ENCODE assay signal across 33 cellular contexts in genomic region chr19:29422686-29423085, GRCh38.
DNase-seq lines count a peak whose midpoint lies in the region; ATAC-seq and TF ChIP-seq lines count a peak whose summit lies in the region.
"Had no signal": no experiment of that assay in that cellular context is flagged by ENCODE, and none has a peak within 500 bp of the region (broad histone marks: within the 10 kb centered on the region; RNA-seq: fewer than 3 reads in every experiment).

No MANE protein-coding gene starts in this region.

- in situ Hi-C loops in IMR-90 (cut with MboI; ENCODE audit: low sequenced_read_pairs), result no loop called here

- H2BK5ac ChIP-seq in IMR-90 (ENCODE audit: low read depth, low read length, poor library complexity, severe bottlenecking), result no peak overlapping the region

- H3K4me3 Mint-ChIP-seq in chondrocyte (ENCODE audit: unreplicated experiment) (no peak overlapping the region), T-cell (no peak overlapping the region)
- no peak overlapping the region for H3K4me3 Mint-ChIP-seq in CD8-positive, alpha-beta T cell
- H3K4me3 Mint-ChIP-seq: B cell; CD14-positive monocyte; CD4-positive, alpha-beta memory T cell; CD4-positive, alpha-beta T cell; CD4-positive, CD25-positive, alpha-beta regulatory T cell; CD8-positive, alpha-beta memory T cell had no signal

- no peak overlapping the region for H3K27ac ChIP-seq in IMR-90 (ENCODE audit: insufficient read depth, low read length)
- H3K27ac ChIP-seq in osteoblast (ENCODE audit: low read depth, low read length), result no peak overlapping the region
- no peak overlapping the region for H3K27ac ChIP-seq in CD8-positive, alpha-beta T cell (ENCODE audit: low read depth, low read length)
- H3K27ac ChIP-seq: 22Rv1; A549; BLaER1; BLaER1 treated with 17β-estradiol and CSF1 and Interleukin-3, amounts not matched to agents 10 nM and 100 nM; C4-2B had no signal

- H2AFZ ChIP-seq in IMR-90 (replicated peaks; ENCODE audit: low read length, poor library complexity) (peak overlapping the region; percentile 21), osteoblast (ENCODE audit: low read length) (no peak overlapping the region)

- no peaks in the 10 kb centered on the region for H4K20me1 ChIP-seq in IMR-90 (ENCODE audit: insufficient read depth, low read length)
- no peaks in the 10 kb centered on the region for H4K20me1 ChIP-seq in osteoblast (ENCODE audit: insufficient read depth, low read length)
- H4K20me1 ChIP-seq: BLaER1; BLaER1 treated with 17β-estradiol and CSF1 and Interleukin-3, amounts not matched to agents 10 nM and 100 nM had no signal

- no peak overlapping the region for H2AK9ac ChIP-seq in IMR-90 (replicated peaks; ENCODE audit: low read depth, low read length, poor library complexity)

- H2AK5ac ChIP-seq in IMR-90 (ENCODE audit: low read depth, low read length), result no peak overlapping the region

- H3K9me3 Mint-ChIP-seq in chondrocyte (ENCODE audit: low read depth) (peaks cover 7% of the 10 kb centered on the region), T-cell (peaks cover 0 to 5% (median 0%) of the 10 kb centered on the region in 3 donors)
- H3K9me3 Mint-ChIP-seq in CD8-positive, alpha-beta T cell, result peaks cover 4% of the 10 kb centered on the region
- H3K9me3 Mint-ChIP-seq: CD4-positive, alpha-beta T cell had no signal

- DNase-seq in DMS 273 (lab: John Stamatoyannopoulos, UW; ENCODE audit: unreplicated experiment), result peak; percentile 22
- no peak for DNase-seq in DMS 273 treated with DMSO at 0.1 percent for 48 hours (lab: John Stamatoyannopoulos, UW)
- no peak for DNase-seq in IMR-90
- peak; percentile 57 for DNase-seq in chondrocyte (ENCODE audit: low spot score)
- DNase-seq in osteoblast (ENCODE audit: insufficient read length, low spot score, missing footprints), result peak; percentile 75
- no peak for DNase-seq in T-cell
- no peak for DNase-seq in CD8-positive, alpha-beta T cell
- DNase-seq: 8988T; ACHN; AML-193; BE2C; C1 segment of cervical spinal cord; Caco-2; Calu3; CD4-positive, alpha-beta memory T cell; CD4-positive, alpha-beta T cell; CD4-positive, CD25-positive, alpha-beta regulatory T cell; CD8-positive, alpha-beta memory T cell; COR-L47; DMS153; DMS53; DMS79; DMS79 treated with DMSO at 0.1 percent for 48 hours; DND-41; EL had no signal

- dilution Hi-C loops in IMR-90 (cut with HindIII; ENCODE audit: low sequenced_read_pairs, unreplicated experiment), result no loop called here

- TF ChIP-seq POLR2A in IMR-90 (IDR thresholded peaks at IDR 0.05; ENCODE audit: low read depth, low read length), result no peak

- ATAC-seq in IMR-90 (ENCODE audit: low read depth), result no peak
- ATAC-seq in T-cell (replicated peaks in 1 of 4), result no peak
- no peak for ATAC-seq in HG03432 (IDR thresholded peaks at IDR 0.05; ENCODE audit: unreplicated experiment)
- ATAC-seq in CD8-positive, alpha-beta T cell, result no peak
- ATAC-seq: A549 had no signal

- no peak for TF ChIP-seq RAD21 in IMR-90 (IDR thresholded peaks at IDR 0.05; ENCODE audit: low read length)

- H3K36me3 ChIP-seq in IMR-90 (ENCODE audit: control insufficient read depth, insufficient read depth, low read length), result no peaks in the 10 kb centered on the region
- H3K36me3 ChIP-seq in osteoblast (ENCODE audit: insufficient read depth, low read length), result no peaks in the 10 kb centered on the region
- no peaks in the 10 kb centered on the region for H3K36me3 ChIP-seq in CD8-positive, alpha-beta T cell (ENCODE audit: insufficient read depth, low read length)
- H3K36me3 ChIP-seq: BE2C; BLaER1; BLaER1 treated with 17β-estradiol and CSF1 and Interleukin-3, amounts not matched to agents 10 nM and 100 nM had no signal

- H3K4me1 ChIP-seq in IMR-90 (ENCODE audit: control insufficient read depth, insufficient read depth, low read length), result no peaks in the 10 kb centered on the region
- H3K4me1 ChIP-seq in osteoblast (ENCODE audit: insufficient read depth, low read length), result no peaks in the 10 kb centered on the region
- no peaks in the 10 kb centered on the region for H3K4me1 ChIP-seq in CD8-positive, alpha-beta T cell (ENCODE audit: insufficient read depth, low read length)
- H3K4me1 ChIP-seq: A549, BE2C, Caco-2 had no signal

- H4K5ac ChIP-seq in IMR-90 (ENCODE audit: low read depth, low read length), result no peak overlapping the region

- H3K4me2 ChIP-seq in IMR-90 (ENCODE audit: low read depth, low read length) (no peak overlapping the region), osteoblast (ENCODE audit: insufficient read depth, low read length) (no peak overlapping the region)
- H3K4me2 ChIP-seq: A549, BLaER1 had no signal

- no peak overlapping the region for H3K23ac ChIP-seq in IMR-90 (ENCODE audit: low read depth, low read length)

- H3K9ac ChIP-seq in IMR-90 (ENCODE audit: low read depth, low read length), result no peak overlapping the region
- H3K9ac ChIP-seq: BLaER1; BLaER1 treated with 17β-estradiol and CSF1 and Interleukin-3, amounts not matched to agents 10 nM and 100 nM had no signal

- H2BK15ac ChIP-seq in IMR-90 (ENCODE audit: low read depth, low read length), result no peak overlapping the region

- no peaks in the 10 kb centered on the region for H3K27me3 Mint-ChIP-seq in chondrocyte (ENCODE audit: low read depth)
- H3K27me3 Mint-ChIP-seq in T-cell, result peaks cover 3 to 9% of the 10 kb centered on the region in 2 donors
- peaks cover 3% of the 10 kb centered on the region for H3K27me3 Mint-ChIP-seq in CD8-positive, alpha-beta T cell (ENCODE audit: low read depth)
- H3K27me3 Mint-ChIP-seq: B cell; CD4-positive, CD25-positive, alpha-beta regulatory T cell had no signal

- intact Hi-C loops in IMR-90 (cut with micrococcal nuclease), result no loop called here
- intact Hi-C loops in CD8-positive, alpha-beta T cell (cut with DNase I, micrococcal nuclease), result no loop called here

- H3K4ac ChIP-seq in IMR-90 (ENCODE audit: low read depth, low read length), result no peak overlapping the region

- POLR2A ChIA-PET in IMR-90 (lab: Charles Lee; ENCODE audit: unreplicated experiment) (no interaction called here), T-cell (lab: Charles Lee) (no interaction called here)
- POLR2A ChIA-PET in CD8-positive, alpha-beta T cell (lab: Charles Lee), result no interaction called here

- TF ChIP-seq CTCF in IMR-90 (conservative IDR thresholded peaks at IDR 0.05; ENCODE audit: low read depth, low read length), result no peak
- no peak for TF ChIP-seq CTCF in chondrocyte (IDR thresholded peaks at IDR 0.05)
- no peak for TF ChIP-seq CTCF in osteoblast (IDR thresholded peaks at IDR 0.05; ENCODE audit: extremely low read depth, low read depth, low read length)
- TF ChIP-seq CTCF in CD8-positive, alpha-beta T cell (IDR thresholded peaks at IDR 0.05), result no peak

- H3K79me2 ChIP-seq in osteoblast (ENCODE audit: insufficient read depth, low read length), result no peaks in the 10 kb centered on the region

- no peak overlapping the region for H4K8ac ChIP-seq in IMR-90 (ENCODE audit: low read depth in 2 of 2, low read length in 2 of 2)

- no peaks in the 10 kb centered on the region for H3K27me3 ChIP-seq in IMR-90 (ENCODE audit: control insufficient read depth, insufficient read depth, low read length)
- H3K27me3 ChIP-seq in osteoblast (ENCODE audit: insufficient read depth, low read length), result no peaks in the 10 kb centered on the region
- H3K27me3 ChIP-seq in CD8-positive, alpha-beta T cell (ENCODE audit: insufficient read depth, low read length), result peaks cover 4% of the 10 kb centered on the region
- H3K27me3 ChIP-seq: BE2C; BLaER1; BLaER1 treated with 17β-estradiol and CSF1 and Interleukin-3, amounts not matched to agents 10 nM and 100 nM had no signal

- H3K79me1 ChIP-seq in IMR-90 (ENCODE audit: low read depth in 1 of 2, low read length in 2 of 2), result no peaks in the 10 kb centered on the region

- no TSS peak for BruUV-seq in IMR-90 (replicated peaks; lab: Mats Ljungman, UMichigan)

- H3K14ac ChIP-seq in IMR-90 (replicated peaks; ENCODE audit: low read depth, low read length), result no peak overlapping the region

- H3K56ac ChIP-seq in IMR-90 (ENCODE audit: extremely low read depth, insufficient read depth, low read length), result no peak overlapping the region

- CTCF ChIA-PET in IMR-90 (lab: Yijun Ruan, JAX), result no interaction called here
- CTCF ChIA-PET in T-cell (lab: Charles Lee), result no interaction called here
- CTCF ChIA-PET in CD8-positive, alpha-beta T cell (lab: Charles Lee), result no interaction called here

- no peak overlapping the region for H3K4me3 ChIP-seq in IMR-90 (ENCODE audit: insufficient read depth, low read depth, low read length)
- no peak overlapping the region for H3K4me3 ChIP-seq in osteoblast (ENCODE audit: insufficient read depth, low read length)
- H3K4me3 ChIP-seq in CD8-positive, alpha-beta T cell (ENCODE audit: low read depth, low read length), result no peak overlapping the region
- H3K4me3 ChIP-seq: A549; BLaER1; BLaER1 treated with 17β-estradiol and CSF1 and Interleukin-3, amounts not matched to agents 10 nM and 100 nM had no signal

- no peak overlapping the region for H4K91ac ChIP-seq in IMR-90 (ENCODE audit: insufficient read depth, low read depth, low read length)

- H3K4me1 Mint-ChIP-seq in chondrocyte (ENCODE audit: low read depth) (no peaks in the 10 kb centered on the region), T-cell (no peaks in the 10 kb centered on the region)
- H3K4me1 Mint-ChIP-seq in CD8-positive, alpha-beta T cell (ENCODE audit: low read depth), result no peaks in the 10 kb centered on the region
- H3K4me1 Mint-ChIP-seq: B cell; CD14-positive monocyte; CD4-positive, alpha-beta memory T cell; CD8-positive, alpha-beta memory T cell had no signal

- H2BK20ac ChIP-seq in IMR-90 (ENCODE audit: low read depth, low read length), result no peak overlapping the region

- no peaks in the 10 kb centered on the region for H3K9me1 ChIP-seq in IMR-90 (ENCODE audit: insufficient read depth, low read length)

- no peak overlapping the region for H2BK120ac ChIP-seq in IMR-90 (ENCODE audit: low read depth, low read length)

- H3K18ac ChIP-seq in IMR-90 (ENCODE audit: low read depth, low read length), result no peak overlapping the region

- H3K36me3 Mint-ChIP-seq in chondrocyte (ENCODE audit: low read depth), result no peaks in the 10 kb centered on the region
- H3K36me3 Mint-ChIP-seq in T-cell, result no peaks in the 10 kb centered on the region
- no peaks in the 10 kb centered on the region for H3K36me3 Mint-ChIP-seq in CD8-positive, alpha-beta T cell
- H3K36me3 Mint-ChIP-seq: CD14-positive monocyte; CD4-positive, alpha-beta memory T cell; CD4-positive, CD25-positive, alpha-beta regulatory T cell; CD8-positive, alpha-beta memory T cell had no signal

- H3K9me3 ChIP-seq in IMR-90 (ENCODE audit: control insufficient read depth, insufficient read depth, low read length) (peaks cover 9% of the 10 kb centered on the region; the same call in 1 of the 2 replicates), osteoblast (ENCODE audit: low read depth, low read length) (no peaks in the 10 kb centered on the region)
- H3K9me3 ChIP-seq in CD8-positive, alpha-beta T cell (ENCODE audit: low read length), result no peaks in the 10 kb centered on the region
- H3K9me3 ChIP-seq: BE2C had no signal

- H3K27ac Mint-ChIP-seq in chondrocyte (ENCODE audit: unreplicated experiment), result no peak overlapping the region
- H3K27ac Mint-ChIP-seq in T-cell, result no peak overlapping the region
- H3K27ac Mint-ChIP-seq in CD8-positive, alpha-beta T cell, result no peak overlapping the region
- H3K27ac Mint-ChIP-seq: B cell; CD14-positive monocyte; CD4-positive, alpha-beta T cell; CD4-positive, CD25-positive, alpha-beta regulatory T cell; CD8-positive, alpha-beta memory T cell had no signal

- WGBS in IMR-90 (ENCODE audit: extremely low coverage in 2 of 2, insufficient read length in 1 of 2), 2 experiments, result 0% methylated on average over 2 of the region's 4 CpGs; no CpG with 5 or more reads in 1 of the 2 experiments

Comparison
In these comparisons a context has a peak if more than half of its experiments do, and no peak if none do; other contexts are left out.
1. DNase-seq: peak in DMS 273 (single experiment), chondrocyte (single experiment) and osteoblast (single experiment); none in DMS 273 treated with DMSO at 0.1 percent for 48 hours (single experiment), IMR-90 (single experiment), T-cell (0 of 34) and CD8-positive, alpha-beta T cell (0 of 7).